In genomic region chr10:101073631-101074030, GRCh38 we compare ENCODE assay signal across 1 cellular context.
TF ChIP-seq lines count a peak whose summit lies in the region.

No MANE protein-coding gene starts in this region.

TF ChIP-seq in HepG2, 621 proteins besides CTCF, POLR2A, EP300 and RAD21:
- TF ChIP-seq ZNF724P (CRISPR knock-in tag; IDR thresholded peaks at IDR 0.05; ENCODE audit: borderline replicate concordance) (no peak), ZMYM2 (CRISPR knock-in tag; IDR thresholded peaks at IDR 0.05) (no peak), CAMTA2 (CRISPR knock-in tag; IDR thresholded peaks at IDR 0.05; ENCODE audit: borderline replicate concordance) (no peak), DR1 (CRISPR knock-in tag; IDR thresholded peaks at IDR 0.05) (no peak), PHB2 (IDR thresholded peaks at IDR 0.05; ENCODE audit: partially characterized antibody) (no peak), MYNN (CRISPR knock-in tag; IDR thresholded peaks at IDR 0.05; ENCODE audit: low read depth) (no peak)
- TF ChIP-seq, protein P1, sequence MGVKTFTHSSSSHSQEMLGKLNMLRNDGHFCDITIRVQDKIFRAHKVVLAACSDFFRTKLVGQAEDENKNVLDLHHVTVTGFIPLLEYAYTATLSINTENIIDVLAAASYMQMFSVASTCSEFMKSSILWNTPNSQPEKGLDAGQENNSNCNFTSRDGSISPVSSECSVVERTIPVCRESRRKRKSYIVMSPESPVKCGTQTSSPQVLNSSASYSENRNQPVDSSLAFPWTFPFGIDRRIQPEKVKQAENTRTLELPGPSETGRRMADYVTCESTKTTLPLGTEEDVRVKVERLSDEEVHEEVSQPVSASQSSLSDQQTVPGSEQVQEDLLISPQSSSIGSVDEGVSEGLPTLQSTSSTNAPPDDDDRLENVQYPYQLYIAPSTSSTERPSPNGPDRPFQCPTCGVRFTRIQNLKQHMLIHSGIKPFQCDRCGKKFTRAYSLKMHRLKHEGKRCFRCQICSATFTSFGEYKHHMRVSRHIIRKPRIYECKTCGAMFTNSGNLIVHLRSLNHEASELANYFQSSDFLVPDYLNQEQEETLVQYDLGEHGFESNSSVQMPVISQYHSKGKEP (CRISPR knock-in tag; IDR thresholded peaks at IDR 0.05): no peak
